In the genomic region with DNA sequence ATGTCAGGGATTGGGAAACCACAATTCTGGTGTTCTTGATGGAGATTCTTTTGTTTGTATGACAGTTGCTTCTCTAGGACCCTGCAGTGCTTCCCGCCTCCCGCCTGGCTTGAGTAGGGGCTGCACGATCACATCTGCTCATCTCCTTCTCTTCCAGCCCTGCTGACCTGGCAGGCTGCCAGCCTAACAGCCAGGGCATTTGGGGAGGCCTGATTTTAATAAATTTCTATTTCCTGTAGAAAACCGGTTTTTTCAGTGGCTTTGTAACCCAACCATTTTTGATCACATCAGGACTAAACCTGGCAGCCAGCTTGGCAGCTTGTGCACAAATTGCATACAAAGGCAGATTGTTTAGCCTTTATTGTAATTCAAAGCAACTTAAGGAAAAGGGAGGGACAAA, we compare ENCODE assay signal across 10 cellular contexts.
DNase-seq lines count a peak whose midpoint lies in the region; FAIRE-seq and TF ChIP-seq lines count a peak whose summit lies in the region.
"Had no signal": no experiment of that assay in that cellular context is flagged by ENCODE, and none has a peak within 500 bp of the region (broad histone marks: within the 10 kb centered on the region; RNA-seq: fewer than 3 reads in every experiment).

No MANE protein-coding gene starts in this region.

- 0 out of 2 replicates have a peak, but pooled peaks cover 5% of the 10 kb centered on the region for H3K9me3 ChIP-seq in PC-9 (ENCODE audit: insufficient read depth, low read depth)

- H3K4me1 ChIP-seq in PC-9 (replicated peaks; ENCODE audit: insufficient read depth): peaks cover 35% of the 10 kb centered on the region

- no TSS peak for BruUV-seq in PC-9 (replicated peaks; lab: Mats Ljungman, UMichigan)

- H3F3A ChIP-seq in PC-9 (ENCODE audit: insufficient read depth, low read depth): peaks cover 9% of the 10 kb centered on the region; the same call in 1 of the 2 replicates

- DNase-seq in COLO668 (lab: John Stamatoyannopoulos, UW; ENCODE audit: unreplicated experiment) (peak; percentile 89), NCI-H146 (lab: John Stamatoyannopoulos, UW) (peak; percentile 89), PC-9 (peak; percentile 73 to 78), left kidney (ENCODE audit: low read depth, low spot score) (peak; percentile 82), activated gamma-delta T cell treated with Interleukin-2 at 50 U/mL for 16 hours (no peak), urothelium cell line (ENCODE audit: low spot score) (no peak)
- DNase-seq in stimulated activated CD4-positive, alpha-beta T cell treated with anti-CD3 and anti-CD28 coated beads, Interleukin-15, amount 100 ng/mL, for 24 hours: no peak
- DNase-seq in activated CD4-positive, alpha-beta T cell treated with anti-CD3 and anti-CD28 coated beads, Interleukin-2, amount 50 U/mL, for 48 hours: no peak
- DNase-seq: activated CD4-positive, alpha-beta T cell treated with anti-CD3 and anti-CD28 coated beads, Interleukin-2, amount 10 ng/mL, durations not matched to agents 24 days and 14 days; activated naive CD4-positive, alpha-beta T cell treated with anti-CD3 and anti-CD28 coated beads, Interleukin-2, amount 50 U/mL, for 16 hours had no signal

- H3K9me2 ChIP-seq in PC-9 (ENCODE audit: insufficient read depth): no peaks in the 10 kb centered on the region

- CTCF ChIA-PET in PC-9 (lab: Charles Lee): no interaction called here

- H3K36me3 ChIP-seq in PC-9 (ENCODE audit: low read depth): no peaks in the 10 kb centered on the region

- H2AFZ ChIP-seq in PC-9: no peak overlapping the region

- intact Hi-C loops in PC-9 (cut with micrococcal nuclease; ENCODE audit: unreplicated experiment): loop anchor here (1.0 kb wide), 1 partner anchor 61 kb away; no protein-coding TSS in a partner anchor

- FAIRE-seq in urothelium cell line (lab: Jason Lieb, UNC): no peak

- H3K27ac ChIP-seq in PC-9: no peak overlapping the region; the same call in 1 of the 2 replicates

- TF ChIP-seq CTCF in PC-9 (conservative IDR thresholded peaks at IDR 0.05): no peak

- peak overlapping the region; percentile 19 for H3K4me2 ChIP-seq in PC-9

- no peaks in the 10 kb centered on the region for H4K20me1 ChIP-seq in PC-9 (ENCODE audit: insufficient read depth)

- no peaks in the 10 kb centered on the region for H3K79me2 ChIP-seq in PC-9 (ENCODE audit: low read depth)

- POLR2A ChIA-PET in PC-9 (lab: Charles Lee; ENCODE audit: unreplicated experiment): interaction anchor here (0.7 kb wide), 1 partner anchor 852 kb away, joined by 3 read pairs; no protein-coding TSS in a partner anchor

- H3K27me3 ChIP-seq in PC-9 (ENCODE audit: insufficient read depth, low read depth): no peaks in the 10 kb centered on the region

- H3K4me3 ChIP-seq in PC-9: no peak overlapping the region

Comparison
In these comparisons a context has a peak if more than half of its experiments do, and no peak if none do; other contexts are left out.
1. DNase-seq: peak in COLO668 (single experiment), NCI-H146 (single experiment), PC-9 (2 of 2) and left kidney (single experiment); none in stimulated activated CD4-positive, alpha-beta T cell treated with anti-CD3 and anti-CD28 coated beads, Interleukin-15, amount 100 ng/mL, for 24 hours (single experiment), activated CD4-positive, alpha-beta T cell treated with anti-CD3 and anti-CD28 coated beads, Interleukin-2, amount 50 U/mL, for 48 hours (0 of 2), activated gamma-delta T cell treated with Interleukin-2 at 50 U/mL for 16 hours (single experiment) and urothelium cell line (single experiment).